8 cellular contexts compared by ENCODE assay signal in genomic region chr2:85728883-85729824, GRCh38. TPM values are rescaled to one million over a fixed set of nuclear protein-coding genes. Genes with fewer than 3 reads are reported as not detected.
DNase-seq lines count a peak whose midpoint lies in the region; ATAC-seq and TF ChIP-seq lines count a peak whose summit lies in the region.

No MANE protein-coding gene starts in this region.

- H3K9me3 Mint-ChIP-seq in CD4-positive, CD25-positive, alpha-beta regulatory T cell, result peaks cover 0 to 1% (median 0%) of the 10 kb centered on the region in 7 donors

- H3K9ac ChIP-seq in Loucy (ENCODE audit: low read depth, low read length, poor library complexity, severe bottlenecking), result no peak overlapping the region

- no peak overlapping the region for H3K4me2 ChIP-seq in Loucy (ENCODE audit: low read depth, low read length, poor library complexity, severe bottlenecking)

- 34 to 37% (median 35%) methylated on average over 26 of the region's 26 CpGs for WGBS in ovary, 3 donors

- H2AFZ ChIP-seq in Loucy (ENCODE audit: low read length), result peak overlapping the region; percentile 69

- TF ChIP-seq POLR2A in ovary (IDR thresholded peaks at IDR 0.05), result peak; percentile 20

- ATAC-seq in CD4-positive, CD25-positive, alpha-beta regulatory T cell (ENCODE audit: low read depth in 2 of 2), result peak; percentile 65 to 82
- peak; percentile 86 for ATAC-seq in GM19463 (IDR thresholded peaks at IDR 0.05; ENCODE audit: unreplicated experiment)

- H3K4me3 Mint-ChIP-seq in CD4-positive, CD25-positive, alpha-beta regulatory T cell, result no peak overlapping the region

- no peaks in the 10 kb centered on the region for H3K36me3 Mint-ChIP-seq in CD4-positive, CD25-positive, alpha-beta regulatory T cell

- peaks cover 7% of the 10 kb centered on the region for H3K4me1 ChIP-seq in CD4-positive, CD25-positive, alpha-beta regulatory T cell (ENCODE audit: control insufficient read depth, insufficient read depth, low read length, poor library complexity, severe bottlenecking)
- H3K4me1 ChIP-seq in Loucy (ENCODE audit: insufficient read depth, low read length, poor library complexity, severe bottlenecking), result no peaks in the 10 kb centered on the region
- no peaks in the 10 kb centered on the region for H3K4me1 ChIP-seq in ovary (ENCODE audit: insufficient read depth)
- peaks cover 0 to 16% (median 9%) of the 10 kb centered on the region in 4 donors for H3K4me1 ChIP-seq in tibial artery

- intact Hi-C loops in ovary (cut with DNase I), result loop anchor here (1.0 to 10.0 kb wide), 7 partner anchors 43 to 346 kb away; no protein-coding TSS in a partner anchor
- intact Hi-C loops in tibial artery (cut with DNase I; ENCODE audit: low total_unique reads), result loop anchor here (1.0 to 10.0 kb wide), 2 partner anchors 85 to 346 kb away; no protein-coding TSS in a partner anchor

- TF ChIP-seq CTCF in Loucy (conservative IDR thresholded peaks at IDR 0.05; ENCODE audit: low read length) (peak; percentile 95), ovary (IDR thresholded peaks at IDR 0.05) (peak; percentile 92 to 94 (median 94)), tibial artery (IDR thresholded peaks at IDR 0.05) (peak; percentile 97 to 98)

- peaks cover 9% of the 10 kb centered on the region for H3K27me3 ChIP-seq in CD4-positive, CD25-positive, alpha-beta regulatory T cell (ENCODE audit: control insufficient read depth, insufficient read depth, low read length)
- no peaks in the 10 kb centered on the region for H3K27me3 ChIP-seq in Loucy (ENCODE audit: insufficient read depth, low read length, poor library complexity, severe bottlenecking)
- no peaks in the 10 kb centered on the region for H3K27me3 ChIP-seq in ovary
- H3K27me3 ChIP-seq in tibial artery, result no peaks in the 10 kb centered on the region

- peaks cover 0 to 8% (median 3%) of the 10 kb centered on the region in 4 donors for H3K4me1 Mint-ChIP-seq in CD4-positive, CD25-positive, alpha-beta regulatory T cell

- H3F3A ChIP-seq in Loucy (ENCODE audit: low read depth), result no peaks in the 10 kb centered on the region

- no peak for TF ChIP-seq EP300 in ovary (IDR thresholded peaks at IDR 0.05)

- no peaks in the 10 kb centered on the region for H3K79me2 ChIP-seq in Loucy (ENCODE audit: insufficient read depth, low read length)

- H3K9me2 ChIP-seq in Loucy (replicated peaks; ENCODE audit: low read depth, low read length), result no peaks in the 10 kb centered on the region

- DNase-seq in CD4-positive, CD25-positive, alpha-beta regulatory T cell, result peak; percentile 47 to 59 (median 52)
- DNase-seq in SK-MEL-5 (ENCODE audit: low read depth, low spot score) (peak; percentile 88), globus pallidus (ENCODE audit: low spot score) (peak; percentile 85), ovary (peak; percentile 87 to 94 (median 93)), tibial artery (peak; percentile 91 to 95)
- DNase-seq in activated gamma-delta T cell treated with anti-CD3 and anti-CD28 coated beads, Interleukin-2, amount 50 U/mL, for 16 hours (ENCODE audit: low read depth), result peak; percentile 58

- no peak overlapping the region for H3K4me3 ChIP-seq in CD4-positive, CD25-positive, alpha-beta regulatory T cell (ENCODE audit: low read depth, low read length)
- H3K4me3 ChIP-seq in Loucy (ENCODE audit: low read length, poor library complexity, severe bottlenecking) (no peak overlapping the region), ovary (no peak overlapping the region), tibial artery (no peak overlapping the region)

- H3K27ac ChIP-seq in CD4-positive, CD25-positive, alpha-beta regulatory T cell (ENCODE audit: insufficient read depth, low read length, poor library complexity, severe bottlenecking), result no peak overlapping the region
- H3K27ac ChIP-seq in ovary (no peak overlapping the region), tibial artery (peak overlapping the region; percentile 31 to 51)

- H4K20me1 ChIP-seq in Loucy (ENCODE audit: insufficient read depth, low read length, poor library complexity, severe bottlenecking), result no peaks in the 10 kb centered on the region

- H3K27me3 Mint-ChIP-seq in CD4-positive, CD25-positive, alpha-beta regulatory T cell, result peaks cover 40% of the 10 kb centered on the region

- no peaks in the 10 kb centered on the region for H3K9me3 ChIP-seq in CD4-positive, CD25-positive, alpha-beta regulatory T cell (ENCODE audit: control insufficient read depth in 2 of 2, low read length in 2 of 2)
- no peaks in the 10 kb centered on the region for H3K9me3 ChIP-seq in Loucy (ENCODE audit: insufficient read depth, low read depth, low read length)
- H3K9me3 ChIP-seq in ovary, result no peaks in the 10 kb centered on the region
- H3K9me3 ChIP-seq in tibial artery, result no peaks in the 10 kb centered on the region

- peak overlapping the region in 1 of 3 donors; percentile 10 for H3K27ac Mint-ChIP-seq in CD4-positive, CD25-positive, alpha-beta regulatory T cell

- in situ Hi-C loops in SK-MEL-5 (cut with HindIII; ENCODE audit: low pct_unique_long_range_greater_than_20kb, low sequenced_read_pairs), result no loop called here

- H3K36me3 ChIP-seq in CD4-positive, CD25-positive, alpha-beta regulatory T cell (ENCODE audit: control insufficient read depth, insufficient read depth, low read length), result no peaks in the 10 kb centered on the region
- H3K36me3 ChIP-seq in Loucy (ENCODE audit: insufficient read depth, low read length) (no peaks in the 10 kb centered on the region), ovary (no peaks in the 10 kb centered on the region), tibial artery (no peaks in the 10 kb centered on the region)

RNA-seq across cellular contexts. Expression of gene ATOH8, which starts 24.6 kb away (rescaled TPM):
- total RNA-seq in CD4-positive, CD25-positive, alpha-beta regulatory T cell, result not detected
- polyA plus RNA-seq in CD4-positive, CD25-positive, alpha-beta regulatory T cell, result not detected
- total RNA-seq in SK-MEL-5 (2014; rRNA removed; shearing (Covaris generic)), result 12.0 and 16.9 TPM in 2 replicates
- 19.5 and 22.6 TPM in 2 replicates for polyA plus RNA-seq in SK-MEL-5 (2015; cell fraction: cytosol; rRNA removed)
- 18.2 and 37.9 TPM in 2 replicates for polyA plus RNA-seq in SK-MEL-5 (2015; cell fraction: nucleus; rRNA removed)
- 10 to 100 TPM; 10.7 to 37.7 (median 29.6) TPM for total RNA-seq in ovary
- 10 to 100 TPM in 1 of 2 donors, 1 to 10 TPM in 1; 9.4 to 37.3 TPM for polyA plus RNA-seq in ovary

RNA-seq across cellular contexts. Expression of gene GNLY, which starts 35.0 kb away (rescaled TPM):
- 2.4 TPM for total RNA-seq in CD4-positive, CD25-positive, alpha-beta regulatory T cell
- 10 to 100 TPM in 1 of 4 donors, 1 to 10 TPM in 3; 6.4 to 10.9 (median 9.2) TPM for polyA plus RNA-seq in CD4-positive, CD25-positive, alpha-beta regulatory T cell
- total RNA-seq in SK-MEL-5 (2014; rRNA removed; shearing (Covaris generic)), result not detected in 2 replicates
- not detected in 2 replicates for polyA plus RNA-seq in SK-MEL-5 (2015; cell fraction: cytosol; rRNA removed)
- polyA plus RNA-seq in SK-MEL-5 (2015; cell fraction: nucleus; rRNA removed), result 0.53 TPM in 1 of 2 replicates, not detected in the other
- 1 to 10 TPM in 5 of 7 donors, under 1 TPM in 2; 0.46 to 5.1 (median 1.1) TPM for total RNA-seq in ovary
- polyA plus RNA-seq in ovary, result 10 to 100 TPM in 1 of 2 donors, under 1 TPM in 1; 0.67 to 10.8 TPM

Comparison
In these comparisons a context has a peak if more than half of its experiments do, and no peak if none do; other contexts are left out.
1. H3K27ac ChIP-seq: peak in tibial artery (2 of 2); none in CD4-positive, CD25-positive, alpha-beta regulatory T cell (single experiment) and ovary (0 of 2).
2. RNA of gene ATOH8, which starts 24.6 kb away (total RNA-seq): 10.7 to 37.7 TPM in ovary and 12.0 to 16.9 TPM in SK-MEL-5; not detected in CD4-positive, CD25-positive, alpha-beta regulatory T cell (single experiment); every median in the first group is over 10 times any median in the second.
3. Peak in every context shown above with its lines, with median percentiles within 50 percentile points of each other: DNase-seq and CTCF ChIP-seq.